ENCODE assay signal across 10 cellular contexts in the genomic region with DNA sequence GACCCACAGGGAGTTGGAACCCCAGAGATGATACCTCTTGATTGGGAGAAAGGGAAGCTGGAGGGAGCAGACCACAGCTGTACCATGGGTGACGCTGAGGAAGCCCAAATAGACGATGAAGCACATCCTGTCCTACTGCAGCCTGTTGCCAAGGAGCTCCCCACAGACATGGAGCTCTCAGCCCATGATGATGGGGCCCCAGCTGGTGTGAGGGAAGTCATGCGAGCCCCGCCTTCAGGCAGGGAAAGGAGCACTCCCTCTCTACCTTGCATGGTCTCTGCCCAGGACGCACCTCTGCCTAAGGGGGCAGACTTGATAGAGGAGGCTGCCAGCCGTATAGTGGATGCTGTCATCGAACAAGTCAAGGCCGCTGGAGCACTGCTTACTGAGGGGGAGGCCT.
A peak's percentile ranks its signal among the peaks of the same experiment; 100 is the strongest.
DNase-seq lines count a peak whose midpoint lies in the region; TF ChIP-seq lines count a peak whose summit lies in the region.
"Had no signal": no experiment of that assay in that cellular context is flagged by ENCODE, and none has a peak within 500 bp of the region (broad histone marks: within the 10 kb centered on the region; RNA-seq: fewer than 3 reads in every experiment).

No MANE protein-coding gene starts in this region.

- no peak overlapping the region for H3K56ac ChIP-seq in mesendoderm (ENCODE audit: low read length)

- H3K4me3 Mint-ChIP-seq in IgD-negative memory B cell: peak overlapping the region; percentile 28 to 94 (median 87)
- H3K4me3 Mint-ChIP-seq in activated T-cell treated with anti-CD3 and anti-CD28 coated beads, Interleukin-2, amount 50 U/mL, for 24 hours: peak overlapping the region; percentile 78

- TF ChIP-seq CTCF in BE2C (IDR thresholded peaks at IDR 0.05; ENCODE audit: low read depth, low read length): no peak

- H3K9me3 ChIP-seq in skeletal muscle satellite cell (replicated peaks; ENCODE audit: low read length) (no peaks in the 10 kb centered on the region), BE2C (no peaks in the 10 kb centered on the region)

- H3K79me1 ChIP-seq in mesendoderm (ENCODE audit: low read length): peaks cover 29% of the 10 kb centered on the region

- H3K9ac ChIP-seq in skeletal muscle satellite cell (ENCODE audit: low read depth, low read length) (peak overlapping the region; percentile 80), mesendoderm (ENCODE audit: low read length) (no peak overlapping the region)

- no peak overlapping the region for H2AK5ac ChIP-seq in mesendoderm (ENCODE audit: low read length)

- H3K4me1 ChIP-seq in skeletal muscle satellite cell (ENCODE audit: control insufficient read depth, insufficient read depth, low read length) (peaks cover 70% of the 10 kb centered on the region), BE2C (peaks cover 14% of the 10 kb centered on the region), mesendoderm (ENCODE audit: control insufficient read depth, low read depth, low read length) (no peaks in the 10 kb centered on the region)

- no peak overlapping the region for H3K4ac ChIP-seq in mesendoderm (ENCODE audit: low read depth, low read length)

- no peak overlapping the region for H3K27ac ChIP-seq in mesendoderm (ENCODE audit: low read depth, low read length)

- peak; percentile 43 for DNase-seq in activated T-cell treated with anti-CD3 and anti-CD28 coated beads, Interleukin-2, amount 50 U/mL, for 24 hours
- DNase-seq in glomerular visceral epithelial cell (ENCODE audit: extremely low spot score): peak; percentile 10
- DNase-seq in BE2C: no peak
- DNase-seq in cerebellar nuclear complex (lab: John Stamatoyannopoulos, UW): no peak
- DNase-seq in mesendoderm: no peak
- DNase-seq in HuH-7 (ENCODE audit: low spot score): no peak
- DNase-seq: midbrain had no signal

- no peak overlapping the region for H2BK15ac ChIP-seq in mesendoderm (replicated peaks; ENCODE audit: low read depth)

- no peaks in the 10 kb centered on the region for H3K9me3 Mint-ChIP-seq in IgD-negative memory B cell
- no peaks in the 10 kb centered on the region for H3K9me3 Mint-ChIP-seq in activated T-cell treated with anti-CD3 and anti-CD28 coated beads, Interleukin-2, amount 50 U/mL, for 24 hours

- peaks cover 61 to 67% (median 64%) of the 10 kb centered on the region in 3 donors for H3K4me1 Mint-ChIP-seq in IgD-negative memory B cell
- H3K4me1 Mint-ChIP-seq in activated T-cell treated with anti-CD3 and anti-CD28 coated beads, Interleukin-2, amount 50 U/mL, for 24 hours (ENCODE audit: low read depth): peaks cover 79% of the 10 kb centered on the region

- H3K4me2 ChIP-seq in skeletal muscle satellite cell (ENCODE audit: low read length) (peak overlapping the region; percentile 84), mesendoderm (ENCODE audit: low read length) (no peak overlapping the region)

- peak overlapping the region; percentile 91 to 97 (median 94) for H3K27ac Mint-ChIP-seq in IgD-negative memory B cell
- peak overlapping the region; percentile 93 for H3K27ac Mint-ChIP-seq in activated T-cell treated with anti-CD3 and anti-CD28 coated beads, Interleukin-2, amount 50 U/mL, for 24 hours

- peaks cover 5% of the 10 kb centered on the region for H3K36me3 Mint-ChIP-seq in IgD-negative memory B cell
- H3K36me3 Mint-ChIP-seq in activated T-cell treated with anti-CD3 and anti-CD28 coated beads, Interleukin-2, amount 50 U/mL, for 24 hours (ENCODE audit: low read depth): peaks cover 82% of the 10 kb centered on the region

- H3K36me3 ChIP-seq in skeletal muscle satellite cell (ENCODE audit: insufficient read depth, low read length) (peaks cover 20% of the 10 kb centered on the region), BE2C (peaks cover 9% of the 10 kb centered on the region), mesendoderm (ENCODE audit: control insufficient read depth, insufficient read depth, low read length) (peaks cover 10% of the 10 kb centered on the region)

- H3K27me3 ChIP-seq in skeletal muscle satellite cell (ENCODE audit: control insufficient read depth, insufficient read depth, low read length) (no peaks in the 10 kb centered on the region), BE2C (no peaks in the 10 kb centered on the region), mesendoderm (ENCODE audit: insufficient read depth, low read length, poor library complexity) (no peaks in the 10 kb centered on the region)

- no peak overlapping the region for H3K4me3 ChIP-seq in skeletal muscle satellite cell (ENCODE audit: low read length)
- no peak overlapping the region for H3K4me3 ChIP-seq in BE2C (ENCODE audit: low read depth, low read length)
- no peak overlapping the region for H3K4me3 ChIP-seq in mesendoderm (ENCODE audit: low read length)
- H3K4me3 ChIP-seq: K562 had no signal

- no peak overlapping the region for H4K8ac ChIP-seq in mesendoderm (ENCODE audit: low read depth, low read length)

- no peak overlapping the region for H2BK5ac ChIP-seq in mesendoderm (ENCODE audit: low read length)

- H3K27me3 Mint-ChIP-seq in IgD-negative memory B cell: peaks cover 1% of the 10 kb centered on the region
- H3K27me3 Mint-ChIP-seq in activated T-cell treated with anti-CD3 and anti-CD28 coated beads, Interleukin-2, amount 50 U/mL, for 24 hours: no peaks in the 10 kb centered on the region

- no peak overlapping the region for H3K23ac ChIP-seq in mesendoderm (ENCODE audit: low read length)

- H4K5ac ChIP-seq in mesendoderm (ENCODE audit: low read length): no peak overlapping the region

- WGBS in mesendoderm (ENCODE audit: extremely low coverage, insufficient coverage, low lambda C conversion rate): no CpG with 5 or more reads among the region's 8 CpGs

- no peak overlapping the region for H2BK120ac ChIP-seq in mesendoderm (ENCODE audit: low read depth, low read length)

- H3K18ac ChIP-seq in mesendoderm (ENCODE audit: low read length): no peak overlapping the region

- H3K79me2 ChIP-seq in mesendoderm (ENCODE audit: control insufficient read depth, insufficient read depth, low read length): peaks cover 11% of the 10 kb centered on the region

Comparison
In these comparisons a context has a peak if more than half of its experiments do, and no peak if none do; other contexts are left out.
1. DNase-seq: peak in activated T-cell treated with anti-CD3 and anti-CD28 coated beads, Interleukin-2, amount 50 U/mL, for 24 hours (single experiment) and glomerular visceral epithelial cell (single experiment); none in BE2C (single experiment), cerebellar nuclear complex (0 of 2), mesendoderm (single experiment) and HuH-7 (single experiment).